In the genomic region with DNA sequence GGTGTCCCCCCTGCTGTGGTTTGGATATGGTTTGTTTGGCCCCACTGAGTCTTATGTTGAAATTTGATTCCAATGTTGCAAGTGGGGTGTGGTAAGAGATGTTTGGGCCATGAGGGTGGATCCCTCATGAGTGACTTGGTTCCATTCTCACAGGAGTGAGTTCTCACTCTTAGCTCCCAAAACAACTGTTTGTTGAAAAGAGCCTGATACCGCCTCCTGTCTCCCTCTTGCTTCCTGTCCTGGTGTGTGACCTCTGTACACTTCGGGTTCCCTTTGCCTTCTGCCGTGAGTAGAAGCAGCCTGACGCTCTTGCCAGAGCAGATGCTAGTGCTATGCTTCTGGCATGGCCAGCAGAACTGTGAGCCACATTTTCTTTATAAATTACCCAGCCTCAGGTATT, we compare ENCODE assay signal across 1 cellular context.
TF ChIP-seq lines count a peak whose summit lies in the region.

No MANE protein-coding gene starts in this region.

TF ChIP-seq in H1, 55 proteins besides CTCF, POLR2A, EP300 and RAD21:
- TF ChIP-seq CREB1 (IDR thresholded peaks at IDR 0.05) (no peak), CHD1 (IDR thresholded peaks at IDR 0.05; ENCODE audit: low read depth, low read length) (no peak), CBX5 (IDR thresholded peaks at IDR 0.05; ENCODE audit: low read depth, low read length) (no peak), HDAC2 (IDR thresholded peaks at IDR 0.05; ENCODE audit: borderline replicate concordance in 1 of 2, low read depth in 2 of 2, low read length in 2 of 2) (no peak)
